Comparison of ENCODE assay signal across 1 cellular context in the genomic region with DNA sequence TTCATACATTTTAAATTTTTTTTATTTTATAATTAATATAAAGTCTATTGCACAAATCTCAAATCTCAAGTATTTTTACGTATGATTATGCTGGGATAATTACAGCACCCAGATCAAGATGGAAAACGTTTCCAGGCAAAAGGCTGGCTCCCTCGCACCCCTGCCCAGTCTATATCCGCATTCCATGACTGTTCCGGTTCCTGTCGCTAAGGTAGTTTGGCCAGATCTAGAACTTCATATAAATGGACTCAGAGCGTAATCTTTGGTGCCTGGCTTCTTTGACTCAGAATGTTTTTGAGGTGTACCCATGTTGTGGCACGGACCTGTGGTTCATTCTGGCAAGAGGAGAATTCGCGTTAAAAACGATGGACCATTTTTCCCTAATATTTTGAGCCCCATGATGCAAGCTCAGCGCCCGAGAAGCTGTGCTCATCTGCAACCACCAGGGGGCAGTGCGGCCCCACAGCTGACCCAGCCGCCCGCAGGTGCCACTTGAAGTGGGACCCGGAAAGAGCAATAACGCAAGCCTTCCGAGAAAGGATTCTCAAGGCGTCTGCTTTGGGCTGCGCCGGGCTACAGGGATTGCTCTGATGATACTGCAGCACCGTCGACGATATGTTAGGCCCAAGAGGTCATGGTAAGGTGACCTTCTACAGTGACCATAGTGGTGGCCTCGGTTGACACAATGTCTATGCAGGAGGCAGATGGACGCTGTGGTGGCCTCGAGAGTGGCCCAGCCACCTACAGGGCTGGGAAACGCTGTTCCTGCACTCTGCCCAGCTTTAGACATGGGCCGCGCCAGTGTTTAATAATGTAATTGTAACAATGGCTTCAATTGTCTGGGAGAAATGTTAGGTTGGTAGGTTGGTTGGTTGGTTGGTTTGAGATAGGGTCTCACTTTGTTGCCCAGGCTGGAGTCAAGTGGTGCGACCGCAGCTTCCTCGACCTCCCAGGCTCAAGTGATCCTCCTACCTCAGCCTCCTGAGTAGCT.
TF ChIP-seq lines count a peak whose summit lies in the region.

No MANE protein-coding gene starts in this region.

TF ChIP-seq in HEK293, 187 proteins besides CTCF, POLR2A, EP300 and RAD21 (continued from another document):
- TF ChIP-seq, protein P1, sequence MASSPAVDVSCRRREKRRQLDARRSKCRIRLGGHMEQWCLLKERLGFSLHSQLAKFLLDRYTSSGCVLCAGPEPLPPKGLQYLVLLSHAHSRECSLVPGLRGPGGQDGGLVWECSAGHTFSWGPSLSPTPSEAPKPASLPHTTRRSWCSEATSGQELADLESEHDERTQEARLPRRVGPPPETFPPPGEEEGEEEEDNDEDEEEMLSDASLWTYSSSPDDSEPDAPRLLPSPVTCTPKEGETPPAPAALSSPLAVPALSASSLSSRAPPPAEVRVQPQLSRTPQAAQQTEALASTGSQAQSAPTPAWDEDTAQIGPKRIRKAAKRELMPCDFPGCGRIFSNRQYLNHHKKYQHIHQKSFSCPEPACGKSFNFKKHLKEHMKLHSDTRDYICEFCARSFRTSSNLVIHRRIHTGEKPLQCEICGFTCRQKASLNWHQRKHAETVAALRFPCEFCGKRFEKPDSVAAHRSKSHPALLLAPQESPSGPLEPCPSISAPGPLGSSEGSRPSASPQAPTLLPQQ (tag by site-specific recombination; IDR thresholded peaks at IDR 0.05): peak; percentile 95
- TF ChIP-seq ZNF600 (tag by site-specific recombination; IDR thresholded peaks at IDR 0.05) (0 out of 2 replicates have a peak, but pooled peaks have one; percentile 25), ZBTB8A (tag by site-specific recombination; IDR thresholded peaks at IDR 0.05) (peak; percentile 76), KLF8 (tag by site-specific recombination; IDR thresholded peaks at IDR 0.05) (0 out of 2 replicates have a peak, but pooled peaks have one; percentile 29), ZNF629 (tag by site-specific recombination; IDR thresholded peaks at IDR 0.05) (no peak), ZBTB17 (tag by site-specific recombination; IDR thresholded peaks at IDR 0.05) (peak; percentile 67), ZNF175 (tag by site-specific recombination; IDR thresholded peaks at IDR 0.05) (no peak), ZNF2 (tag by site-specific recombination; IDR thresholded peaks at IDR 0.05) (0 out of 2 replicates have a peak, but pooled peaks have one; percentile 62)
- TF ChIP-seq, protein P2, sequence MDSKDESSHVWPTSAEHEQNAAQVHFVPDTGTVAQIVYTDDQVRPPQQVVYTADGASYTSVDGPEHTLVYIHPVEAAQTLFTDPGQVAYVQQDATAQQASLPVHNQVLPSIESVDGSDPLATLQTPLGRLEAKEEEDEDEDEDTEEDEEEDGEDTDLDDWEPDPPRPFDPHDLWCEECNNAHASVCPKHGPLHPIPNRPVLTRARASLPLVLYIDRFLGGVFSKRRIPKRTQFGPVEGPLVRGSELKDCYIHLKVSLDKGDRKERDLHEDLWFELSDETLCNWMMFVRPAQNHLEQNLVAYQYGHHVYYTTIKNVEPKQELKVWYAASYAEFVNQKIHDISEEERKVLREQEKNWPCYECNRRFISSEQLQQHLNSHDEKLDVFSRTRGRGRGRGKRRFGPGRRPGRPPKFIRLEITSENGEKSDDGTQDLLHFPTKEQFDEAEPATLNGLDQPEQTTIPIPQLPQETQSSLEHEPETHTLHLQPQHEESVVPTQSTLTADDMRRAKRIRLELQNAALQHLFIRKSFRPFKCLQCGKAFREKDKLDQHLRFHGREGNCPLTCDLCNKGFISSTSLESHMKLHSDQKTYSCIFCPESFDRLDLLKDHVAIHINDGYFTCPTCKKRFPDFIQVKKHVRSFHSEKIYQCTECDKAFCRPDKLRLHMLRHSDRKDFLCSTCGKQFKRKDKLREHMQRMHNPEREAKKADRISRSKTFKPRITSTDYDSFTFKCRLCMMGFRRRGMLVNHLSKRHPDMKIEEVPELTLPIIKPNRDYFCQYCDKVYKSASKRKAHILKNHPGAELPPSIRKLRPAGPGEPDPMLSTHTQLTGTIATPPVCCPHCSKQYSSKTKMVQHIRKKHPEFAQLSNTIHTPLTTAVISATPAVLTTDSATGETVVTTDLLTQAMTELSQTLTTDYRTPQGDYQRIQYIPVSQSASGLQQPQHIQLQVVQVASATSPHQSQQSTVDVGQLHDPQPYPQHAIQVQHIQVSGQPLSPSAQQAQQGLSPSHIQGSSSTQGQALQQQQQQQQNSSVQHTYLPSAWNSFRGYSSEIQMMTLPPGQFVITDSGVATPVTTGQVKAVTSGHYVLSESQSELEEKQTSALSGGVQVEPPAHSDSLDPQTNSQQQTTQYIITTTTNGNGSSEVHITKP (tag by site-specific recombination; IDR thresholded peaks at IDR 0.05): 0 out of 2 replicates have a peak, but pooled peaks have one; percentile 25
